16 cellular contexts compared by ENCODE assay signal in genomic region chr14:51511265-51511664, GRCh38.
DNase-seq lines count a peak whose midpoint lies in the region; TF ChIP-seq lines count a peak whose summit lies in the region.
"Had no signal": no experiment of that assay in that cellular context is flagged by ENCODE, and none has a peak within 500 bp of the region (broad histone marks: within the 10 kb centered on the region; RNA-seq: fewer than 3 reads in every experiment).

No MANE protein-coding gene starts in this region.

- no peak overlapping the region for H3K9ac ChIP-seq in neural progenitor cell
- H3K9ac ChIP-seq in MM.1S (ENCODE audit: low read length) = no peak overlapping the region

- H3K9me3 ChIP-seq in neural progenitor cell (ENCODE audit: low read depth) (no peaks in the 10 kb centered on the region), MM.1S (replicated peaks; ENCODE audit: insufficient read depth, low read length) (no peaks in the 10 kb centered on the region)
- H3K9me3 ChIP-seq: Peyer's patch had no signal

- H3K4me3 ChIP-seq in neural progenitor cell = no peak overlapping the region
- no peak overlapping the region for H3K4me3 ChIP-seq in MM.1S (ENCODE audit: low read length)
- H3K4me3 ChIP-seq: K562, Peyer's patch had no signal

- H3K79me2 ChIP-seq in neural progenitor cell (ENCODE audit: low read depth) (no peaks in the 10 kb centered on the region), MM.1S (ENCODE audit: low read length) (no peaks in the 10 kb centered on the region)

- H3K27me3 Mint-ChIP-seq in nephron (ENCODE audit: low read depth) = no peaks in the 10 kb centered on the region
- peaks cover 8% of the 10 kb centered on the region for H3K27me3 Mint-ChIP-seq in neural progenitor cell (ENCODE audit: insufficient read depth, low read depth)

- H3F3A ChIP-seq in neural progenitor cell (ENCODE audit: low read depth) (no peaks in the 10 kb centered on the region), MM.1S (ENCODE audit: insufficient read depth, low read length) (no peaks in the 10 kb centered on the region)

- no peak overlapping the region for H2AFZ ChIP-seq in neural progenitor cell (replicated peaks)
- H2AFZ ChIP-seq in MM.1S (ENCODE audit: low read length) = no peak overlapping the region

- H3K27ac ChIP-seq in neural progenitor cell (no peak overlapping the region), MM.1S (ENCODE audit: low read length) (no peak overlapping the region)
- H3K27ac ChIP-seq: Peyer's patch had no signal

- H3K4me1 ChIP-seq in neural progenitor cell (peaks cover 12% of the 10 kb centered on the region), MM.1S (ENCODE audit: low read length) (no peaks in the 10 kb centered on the region)

- no peaks in the 10 kb centered on the region for H3K9me2 ChIP-seq in MM.1S (replicated peaks; ENCODE audit: insufficient read depth, low read length)

- H3K4me1 Mint-ChIP-seq in nephron (peaks cover 59% of the 10 kb centered on the region), neural progenitor cell (peaks cover 23% of the 10 kb centered on the region)
- H3K4me1 Mint-ChIP-seq: B cell had no signal

- DNase-seq in AG08395 (ENCODE audit: low spot score) = peak; percentile 39
- DNase-seq in ELR (ENCODE audit: low read depth) = peak; percentile 40
- DNase-seq in M059J (ENCODE audit: low read depth) = peak; percentile 79
- DNase-seq in neural progenitor cell (ENCODE audit: low spot score) = no peak
- DNase-seq in NCI-H2081 (lab: John Stamatoyannopoulos, UW) = no peak
- no peak for DNase-seq in hippocampal formation (lab: John Stamatoyannopoulos, UW)
- DNase-seq in MM.1S = no peak
- DNase-seq: NCI-H1092, NCI-H1436 treated with DMSO at 0.1 percent for 48 hours, NCI-H1930, NCI-H2227 treated with DMSO at 0.1 percent for 48 hours, NCI-H510A, Peyer's patch had no signal

- no peak for TF ChIP-seq CTCF in nephron (IDR thresholded peaks at IDR 0.05; ENCODE audit: unreplicated experiment in 3 of 3)
- no peak for TF ChIP-seq CTCF in neural progenitor cell (IDR thresholded peaks at IDR 0.05)
- TF ChIP-seq CTCF in MM.1S (IDR thresholded peaks at IDR 0.05; ENCODE audit: low read length) = no peak

- H3K27me3 ChIP-seq in neural progenitor cell (no peaks in the 10 kb centered on the region), MM.1S (replicated peaks; ENCODE audit: insufficient read depth, low read length) (no peaks in the 10 kb centered on the region)
- H3K27me3 ChIP-seq: Peyer's patch had no signal

- H3K4me2 ChIP-seq in neural progenitor cell (no peak overlapping the region), MM.1S (ENCODE audit: low read depth, low read length) (no peak overlapping the region)

- H3K36me3 Mint-ChIP-seq in nephron (ENCODE audit: low read depth) (no peaks in the 10 kb centered on the region), neural progenitor cell (no peaks in the 10 kb centered on the region)

- H3K4me3 Mint-ChIP-seq in nephron (no peak overlapping the region), neural progenitor cell (no peak overlapping the region)
- H3K4me3 Mint-ChIP-seq: B cell had no signal

- H3K27ac Mint-ChIP-seq in nephron = peak overlapping the region in 2 of 3 experiments; percentile 57 to 68
- no peak overlapping the region for H3K27ac Mint-ChIP-seq in neural progenitor cell
- H3K27ac Mint-ChIP-seq: B cell had no signal

- H4K20me1 ChIP-seq in neural progenitor cell (ENCODE audit: low read depth) (no peaks in the 10 kb centered on the region), MM.1S (ENCODE audit: insufficient read depth, low read length) (no peaks in the 10 kb centered on the region)

- H3K36me3 ChIP-seq in neural progenitor cell = no peaks in the 10 kb centered on the region
- no peaks in the 10 kb centered on the region for H3K36me3 ChIP-seq in MM.1S (replicated peaks; ENCODE audit: insufficient read depth, low read length)
- H3K36me3 ChIP-seq: Peyer's patch had no signal

- H3K9me3 Mint-ChIP-seq in nephron = no peaks in the 10 kb centered on the region
- peaks cover 7% of the 10 kb centered on the region for H3K9me3 Mint-ChIP-seq in neural progenitor cell

Comparison
In these comparisons a context has a peak if more than half of its experiments do, and no peak if none do; other contexts are left out.
1. DNase-seq: peak in AG08395 (single experiment), ELR (single experiment) and M059J (single experiment); none in neural progenitor cell (single experiment), NCI-H2081 (0 of 2), hippocampal formation (0 of 2) and MM.1S (single experiment).